Comparison of ENCODE assay signal across 13 cellular contexts in the genomic region with DNA sequence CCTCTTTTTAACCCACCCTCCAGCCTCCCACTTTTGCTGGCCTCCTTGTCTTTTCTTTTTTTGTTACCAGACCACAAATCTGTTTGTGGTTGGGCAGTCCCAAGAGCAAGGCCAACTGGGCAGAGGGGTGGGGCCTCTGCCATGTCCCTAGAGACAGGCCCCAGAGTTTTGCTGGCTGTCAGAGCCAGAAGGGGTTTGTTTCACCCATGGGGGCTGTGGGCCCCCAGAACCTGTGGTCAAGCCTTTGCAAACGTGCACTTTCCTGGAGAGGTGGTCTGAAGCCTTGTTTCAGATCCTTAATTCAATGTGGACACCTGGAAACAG. TPM values are rescaled to one million over a fixed set of nuclear protein-coding genes. Genes with fewer than 3 reads are reported as not detected.
DNase-seq lines count a peak whose midpoint lies in the region; ATAC-seq, FAIRE-seq and TF ChIP-seq lines count a peak whose summit lies in the region.
"Had no signal": no experiment of that assay in that cellular context is flagged by ENCODE, and none has a peak within 500 bp of the region (broad histone marks: within the 10 kb centered on the region; RNA-seq: fewer than 3 reads in every experiment).

No MANE protein-coding gene starts in this region.

- CTCF ChIA-PET in HEK293T (lab: Yijun Ruan, JAX): no interaction called here

- DNase-seq in EH (ENCODE audit: low read depth) (peak; percentile 55), RPMI7951 (ENCODE audit: low read depth) (peak; percentile 79), heart right ventricle (no peak), small intestine (no peak), HEK293T (ENCODE audit: extremely low spot score) (no peak), NAMALWA (ENCODE audit: low spot score) (no peak)
- DNase-seq: brain microvascular endothelial cell, DND-41, NCI-H146 had no signal

- ATAC-seq in heart right ventricle (no peak), GM18868 (IDR thresholded peaks at IDR 0.05; ENCODE audit: unreplicated experiment) (no peak), HG03159 (IDR thresholded peaks at IDR 0.05; ENCODE audit: unreplicated experiment) (no peak)

- H3K9me3 ChIP-seq in heart right ventricle (no peaks in the 10 kb centered on the region), small intestine (ENCODE audit: control insufficient read depth, low read depth) (no peaks in the 10 kb centered on the region)
- H3K9me3 ChIP-seq: HAP-1 had no signal

- H3K27me3 ChIP-seq in heart right ventricle (no peaks in the 10 kb centered on the region), small intestine (ENCODE audit: control insufficient read depth in 2 of 2, insufficient read depth in 2 of 2, low read length in 2 of 2) (no peaks in the 10 kb centered on the region)
- H3K27me3 ChIP-seq: brain microvascular endothelial cell, neural progenitor cell had no signal

- POLR2A ChIA-PET in HEK293T (lab: Yijun Ruan, JAX): no interaction called here

- H3K4me3 ChIP-seq in heart right ventricle (no peak overlapping the region), small intestine (ENCODE audit: low read depth in 1 of 2, low read length in 2 of 2) (no peak overlapping the region)
- H3K4me3 ChIP-seq: HAP-1, neural progenitor cell had no signal

- peaks cover 67 to 100% (median 100%) of the 10 kb centered on the region in 9 donors for H3K4me1 ChIP-seq in heart right ventricle
- H3K4me1 ChIP-seq in small intestine (ENCODE audit: control insufficient read depth in 2 of 2, insufficient read depth in 1 of 2, low read depth in 1 of 2, low read length in 1 of 2): peaks cover 33 to 39% of the 10 kb centered on the region in 2 donors

- WGBS in heart right ventricle, 2 donors: 58% methylated on average over 1 of the region's 1 CpG
- WGBS in small intestine, 3 donors: 57 to 64% (median 58%) methylated on average over 1 of the region's 1 CpG

- intact Hi-C loops in heart right ventricle (cut with DNase I): loop anchor here in 7 of 10 donors (10.0 kb wide), 6 partner anchors 56 to 1034 kb away; no protein-coding TSS in a partner anchor

- H3K27ac ChIP-seq in heart right ventricle: peak overlapping the region; percentile 48 to 85 (median 74)
- H3K27ac ChIP-seq in small intestine (ENCODE audit: low read depth in 1 of 2, low read length in 1 of 2): peak overlapping the region; percentile 19 to 42
- H3K27ac ChIP-seq: neural progenitor cell had no signal

- no peak for TF ChIP-seq CTCF in heart right ventricle (IDR thresholded peaks at IDR 0.05)

- H3K36me3 ChIP-seq in heart right ventricle (no peaks in the 10 kb centered on the region), small intestine (ENCODE audit: control insufficient read depth in 2 of 2, insufficient read depth in 2 of 2, low read length in 2 of 2) (no peaks in the 10 kb centered on the region)
- H3K36me3 ChIP-seq: brain microvascular endothelial cell, HAP-1, neural progenitor cell had no signal

- no peak for FAIRE-seq in small intestine (lab: Jason Lieb, UNC)

TF ChIP-seq in HEK293T, 16 proteins besides CTCF, POLR2A, EP300 and RAD21:
- TF ChIP-seq LEF1 (IDR thresholded peaks at IDR 0.05; ENCODE audit: borderline replicate concordance): no peak
- TF ChIP-seq BHLHE40 (IDR thresholded peaks at IDR 0.05; ENCODE audit: borderline replicate concordance): no peak
- TF ChIP-seq ARNT (IDR thresholded peaks at IDR 0.05): no peak
- no peak for TF ChIP-seq TARDBP (IDR thresholded peaks at IDR 0.05)
- TF ChIP-seq FOXK2 (IDR thresholded peaks at IDR 0.05): no peak
- TF ChIP-seq HDGF (IDR thresholded peaks at IDR 0.05; ENCODE audit: borderline replicate concordance): no peak
- TF ChIP-seq FOXM1 (IDR thresholded peaks at IDR 0.05; ENCODE audit: borderline replicate concordance): no peak
- no peak for TF ChIP-seq FOXA1 (IDR thresholded peaks at IDR 0.05)
- TF ChIP-seq ELF4 (IDR thresholded peaks at IDR 0.05): no peak
- TF ChIP-seq, protein P1, sequence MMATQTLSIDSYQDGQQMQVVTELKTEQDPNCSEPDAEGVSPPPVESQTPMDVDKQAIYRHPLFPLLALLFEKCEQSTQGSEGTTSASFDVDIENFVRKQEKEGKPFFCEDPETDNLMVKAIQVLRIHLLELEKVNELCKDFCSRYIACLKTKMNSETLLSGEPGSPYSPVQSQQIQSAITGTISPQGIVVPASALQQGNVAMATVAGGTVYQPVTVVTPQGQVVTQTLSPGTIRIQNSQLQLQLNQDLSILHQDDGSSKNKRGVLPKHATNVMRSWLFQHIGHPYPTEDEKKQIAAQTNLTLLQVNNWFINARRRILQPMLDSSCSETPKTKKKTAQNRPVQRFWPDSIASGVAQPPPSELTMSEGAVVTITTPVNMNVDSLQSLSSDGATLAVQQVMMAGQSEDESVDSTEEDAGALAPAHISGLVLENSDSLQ (IDR thresholded peaks at IDR 0.05): no peak
- no peak for TF ChIP-seq ZNF384 (IDR thresholded peaks at IDR 0.05)
- no peak for TF ChIP-seq L3MBTL2 (conservative IDR thresholded peaks at IDR 0.05)
- no peak for TF ChIP-seq SUZ12 (IDR thresholded peaks at IDR 0.05)
- TF ChIP-seq CTBP1 (IDR thresholded peaks at IDR 0.05; ENCODE audit: borderline replicate concordance): no peak
- TF ChIP-seq NFRKB (IDR thresholded peaks at IDR 0.05): no peak
- no peak for TF ChIP-seq SP1 (IDR thresholded peaks at IDR 0.05)

RNA-seq across cellular contexts. Expression of gene ZMIZ1, which starts 10.3 kb away (rescaled TPM):
- 15.4 and 20.2 TPM in 2 replicates for total RNA-seq in RPMI7951 (2014; rRNA removed; shearing (Covaris generic))
- 10 to 100 TPM; 40.4 to 61.5 (median 50.8) TPM for total RNA-seq in heart right ventricle
- polyA plus RNA-seq in heart right ventricle (10 to 100 TPM; 24.2 to 26.8 TPM), small intestine (10 to 100 TPM; 15.1 to 23.0 (median 16.8) TPM)

Comparison
In these comparisons a context has a peak if more than half of its experiments do, and no peak if none do; other contexts are left out.
1. DNase-seq: peak in EH (single experiment) and RPMI7951 (single experiment); none in heart right ventricle (0 of 2), small intestine (single experiment), HEK293T (single experiment) and NAMALWA (single experiment).